ENCODE assay signal across 9 cellular contexts in genomic region chr19:17183271-17183757, GRCh38. TPM values are rescaled to one million over a fixed set of nuclear protein-coding genes. Genes with fewer than 3 reads are reported as not detected.
DNase-seq lines count a peak whose midpoint lies in the region; TF ChIP-seq lines count a peak whose summit lies in the region.
"Had no signal": no experiment of that assay in that cellular context is flagged by ENCODE, and none has a peak within 500 bp of the region (broad histone marks: within the 10 kb centered on the region; RNA-seq: fewer than 3 reads in every experiment).

No MANE protein-coding gene starts in this region.

- H3K4ac ChIP-seq in neuronal stem cell (ENCODE audit: low read length) = no peak overlapping the region

- H2BK12ac ChIP-seq in neuronal stem cell (ENCODE audit: low read length) = no peak overlapping the region

- H2BK15ac ChIP-seq in neuronal stem cell (ENCODE audit: low read length) = no peak overlapping the region

- DNase-seq in GM12864 (ENCODE audit: low read depth) (no peak), NOMO-1 treated with dmso at 0.1 percent for 144 hours (lab: John Stamatoyannopoulos, UW; ENCODE audit: unreplicated experiment) (peak; percentile 52), neuronal stem cell (ENCODE audit: low spot score) (no peak), right atrium auricular region (ENCODE audit: low spot score) (no peak), COR-L47 (lab: John Stamatoyannopoulos, UW) (no peak), mucosa of gallbladder (ENCODE audit: low spot score) (no peak)
- DNase-seq in activated naive CD4-positive, alpha-beta T cell treated with Interleukin-2 at 50 U/mL for 16 hours = peak; percentile 10
- no peak for DNase-seq in NK-92 treated with Interleukin-12 subunit alpha and Interleukin-12 subunit beta, amount 100 ng/mL, for 24 hours (lab: John Stamatoyannopoulos, UW)
- DNase-seq: pancreas had no signal

- no peak overlapping the region for H4K91ac ChIP-seq in neuronal stem cell (ENCODE audit: low read depth, low read length, poor library complexity)

- no peaks in the 10 kb centered on the region for H3K79me1 ChIP-seq in neuronal stem cell (ENCODE audit: low read depth, low read length)

- H3K36me3 ChIP-seq in neuronal stem cell (replicated peaks in 1 of 2; ENCODE audit: control insufficient read depth in 2 of 2, insufficient read depth in 2 of 2, low read length in 2 of 2) (peaks cover 27 to 83% of the 10 kb centered on the region in 2 donors), right atrium auricular region (peaks cover 54% of the 10 kb centered on the region)
- H3K36me3 ChIP-seq: pancreas had no signal

- H3K4me3 ChIP-seq in GM12864 (ENCODE audit: low read depth, low read length) (peak overlapping the region; percentile 9), neuronal stem cell (ENCODE audit: low read length in 2 of 2) (no peak overlapping the region), right atrium auricular region (no peak overlapping the region)
- H3K4me3 ChIP-seq: pancreas had no signal

- TF ChIP-seq CTCF in GM12864 (IDR thresholded peaks at IDR 0.05; ENCODE audit: low read depth, low read length, missing control alignments) (peak; percentile 35), right atrium auricular region (IDR thresholded peaks at IDR 0.05) (no peak)

- no peak overlapping the region for H2AK5ac ChIP-seq in neuronal stem cell (ENCODE audit: low read depth, low read length)

- no peak overlapping the region for H2BK120ac ChIP-seq in neuronal stem cell (ENCODE audit: low read depth, low read length)

- H3K9ac ChIP-seq in neuronal stem cell (ENCODE audit: low read depth, low read length, poor library complexity) = peak overlapping the region; percentile 21

- H3K9me3 ChIP-seq in neuronal stem cell (replicated peaks in 1 of 2; ENCODE audit: control insufficient read depth in 2 of 2, insufficient read depth in 1 of 2, low read depth in 1 of 2, low read length in 2 of 2) (no peaks in the 10 kb centered on the region), right atrium auricular region (no peaks in the 10 kb centered on the region)
- H3K9me3 ChIP-seq: pancreas had no signal

- H3K14ac ChIP-seq in neuronal stem cell (ENCODE audit: low read length) = no peak overlapping the region

- no peaks in the 10 kb centered on the region for H3K27me3 ChIP-seq in neuronal stem cell (ENCODE audit: control insufficient read depth in 3 of 3, insufficient read depth in 3 of 3, low read depth in 1 of 3, low read length in 3 of 3)
- H3K27me3 ChIP-seq in right atrium auricular region = no peaks in the 10 kb centered on the region
- H3K27me3 ChIP-seq: pancreas had no signal

- H3K4me1 ChIP-seq in neuronal stem cell (ENCODE audit: control insufficient read depth in 2 of 2, insufficient read depth in 1 of 2, low read depth in 1 of 2, low read length in 2 of 2) (no peaks in the 10 kb centered on the region), right atrium auricular region (no peaks in the 10 kb centered on the region)
- H3K4me1 ChIP-seq: pancreas had no signal

- no peak overlapping the region for H3K18ac ChIP-seq in neuronal stem cell (ENCODE audit: low read length)

- no peak overlapping the region for H3K27ac ChIP-seq in neuronal stem cell (replicated peaks; ENCODE audit: low read length)
- H3K27ac ChIP-seq in right atrium auricular region = no peak overlapping the region
- H3K27ac ChIP-seq: pancreas had no signal

- H2BK5ac ChIP-seq in neuronal stem cell (ENCODE audit: low read length) = peak overlapping the region; percentile 24

- H4K8ac ChIP-seq in neuronal stem cell (ENCODE audit: low read depth, low read length) = no peak overlapping the region

- no peak overlapping the region for H3K4me2 ChIP-seq in neuronal stem cell (ENCODE audit: insufficient read depth, low read length, poor library complexity, severe bottlenecking)

- WGBS in neuronal stem cell (ENCODE audit: extremely low coverage in 2 of 2, insufficient read length in 2 of 2, insufficient replicate concordance in 1 of 2), 2 donors = no CpG with 5 or more reads among the region's 14 CpGs

- no peak overlapping the region for H2AFZ ChIP-seq in neuronal stem cell (ENCODE audit: low read length)

- no peak overlapping the region for H3K23ac ChIP-seq in neuronal stem cell (ENCODE audit: low read depth, low read length, poor library complexity)

RNA-seq across cellular contexts. Expression of gene USE1, which starts 31.8 kb away (rescaled TPM):
- polyA plus RNA-seq in neuronal stem cell (2013, experiment 1 of 2) = 10.0 TPM
- 10.0 TPM for polyA plus RNA-seq in neuronal stem cell (2013, experiment 2 of 2)
- total RNA-seq in right atrium auricular region (10 to 100 TPM; 17.5 to 18.4 TPM), mucosa of gallbladder (28.0 TPM)

RNA-seq across cellular contexts. Expression of gene OCEL1, which starts 42.7 kb away (rescaled TPM):
- polyA plus RNA-seq in neuronal stem cell (2013, experiment 1 of 2) = 16.5 TPM
- polyA plus RNA-seq in neuronal stem cell (2013, experiment 2 of 2) = 16.7 TPM
- total RNA-seq in right atrium auricular region = 1 to 10 TPM; 5.9 to 8.2 TPM
- total RNA-seq in mucosa of gallbladder = 47.8 TPM

Comparison
In these comparisons a context has a peak if more than half of its experiments do, and no peak if none do; other contexts are left out.
1. DNase-seq: peak in NOMO-1 treated with dmso at 0.1 percent for 144 hours (single experiment) and activated naive CD4-positive, alpha-beta T cell treated with Interleukin-2 at 50 U/mL for 16 hours (single experiment); none in GM12864 (single experiment), neuronal stem cell (single experiment), right atrium auricular region (single experiment), COR-L47 (single experiment), mucosa of gallbladder (single experiment) and NK-92 treated with Interleukin-12 subunit alpha and Interleukin-12 subunit beta, amount 100 ng/mL, for 24 hours (single experiment).